Comparison of ENCODE assay signal across 8 cellular contexts in the genomic region with DNA sequence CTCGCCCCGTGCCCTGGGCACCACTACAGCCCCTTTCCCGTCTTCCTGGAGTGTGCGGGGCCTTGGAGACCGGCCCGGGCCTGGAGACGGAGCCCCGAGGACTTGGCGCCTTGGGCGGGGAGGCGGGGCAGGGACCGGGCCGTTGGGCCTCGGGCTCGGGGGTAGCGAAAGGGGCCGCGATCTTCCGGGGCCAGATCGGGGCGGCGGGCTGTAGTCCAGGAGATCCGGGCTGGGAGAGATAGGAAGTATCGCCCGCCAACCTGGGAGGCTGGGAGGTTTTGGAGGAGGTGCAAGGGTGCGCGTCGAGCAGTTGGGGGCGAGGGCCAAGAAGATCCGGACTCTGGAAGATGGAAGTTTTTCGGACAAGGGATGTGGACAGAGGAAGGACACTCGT. TPM values are rescaled to one million over a fixed set of nuclear protein-coding genes. Genes with fewer than 3 reads are reported as not detected.
DNase-seq lines count a peak whose midpoint lies in the region; ATAC-seq and TF ChIP-seq lines count a peak whose summit lies in the region.

No MANE protein-coding gene starts in this region.

- H3K27me3 ChIP-seq in WERI-Rb-1 (ENCODE audit: insufficient read depth, low read depth, severe bottlenecking) = no peaks in the 10 kb centered on the region

- no peak for TF ChIP-seq CTCF in WERI-Rb-1 (IDR thresholded peaks at IDR 0.05; ENCODE audit: low read depth, low read length)
- no peak for TF ChIP-seq CTCF in fibroblast of pulmonary artery (IDR thresholded peaks at IDR 0.05; ENCODE audit: low read length, missing control alignments)
- no peak for TF ChIP-seq CTCF in omental fat pad (IDR thresholded peaks at IDR 0.05)

- H3K36me3 ChIP-seq in WERI-Rb-1 = peaks cover 4% of the 10 kb centered on the region

- H3K9me3 ChIP-seq in WERI-Rb-1 (ENCODE audit: severe bottlenecking) = no peaks in the 10 kb centered on the region

- peak; percentile 48 for ATAC-seq in GM19395 (IDR thresholded peaks at IDR 0.05; ENCODE audit: unreplicated experiment)
- peak; percentile 26 for ATAC-seq in HG03378 (IDR thresholded peaks at IDR 0.05; ENCODE audit: unreplicated experiment)
- peak; percentile 18 for ATAC-seq in omental fat pad (ENCODE audit: low FRiP score)

- H3K4me3 ChIP-seq in WERI-Rb-1 (ENCODE audit: low read depth, low read length) (peak overlapping the region; percentile 92), fibroblast of pulmonary artery (replicated peaks; ENCODE audit: low read depth, low read length) (peak overlapping the region; percentile 87)

- DNase-seq in CD1c-positive myeloid dendritic cell (ENCODE audit: extremely low spot score) = peak; percentile 37
- no peak for DNase-seq in WERI-Rb-1
- peak; percentile 31 for DNase-seq in fibroblast of pulmonary artery (ENCODE audit: low read depth)
- DNase-seq in omental fat pad (ENCODE audit: low spot score) = no peak
- no peak for DNase-seq in dedifferentiated amniotic fluid mesenchymal stem cell (ENCODE audit: extremely low spot score)
- no peak for DNase-seq in effector CD8-positive, alpha-beta T cell (lab: John Stamatoyannopoulos, UW)

- peak overlapping the region; percentile 86 for H3K27ac ChIP-seq in WERI-Rb-1

RNA-seq across cellular contexts. Expression of a gene that starts 0.5 kb away (rescaled TPM):
- total RNA-seq in omental fat pad = 10 to 100 TPM; 18.1 to 39.7 (median 25.8) TPM

RNA-seq across cellular contexts. Expression of a gene that starts 15.1 kb away (rescaled TPM):
- 10 to 100 TPM in 2 of 4 donors, 1 to 10 TPM in 2; 7.0 to 19.7 (median 12.5) TPM for total RNA-seq in omental fat pad

Comparison
In these comparisons a context has a peak if more than half of its experiments do, and no peak if none do; other contexts are left out.
1. DNase-seq: peak in CD1c-positive myeloid dendritic cell (single experiment) and fibroblast of pulmonary artery (single experiment); none in WERI-Rb-1 (single experiment), omental fat pad (single experiment), dedifferentiated amniotic fluid mesenchymal stem cell (single experiment) and effector CD8-positive, alpha-beta T cell (single experiment).
2. Peak in every context shown above with its lines, with median percentiles within 50 percentile points of each other: ATAC-seq.